22 cellular contexts compared by ENCODE assay signal in genomic region chr2:137829251-137829650, GRCh38.
"Had no signal": no experiment of that assay in that cellular context is flagged by ENCODE, and none has a peak within 500 bp of the region (broad histone marks: within the 10 kb centered on the region; RNA-seq: fewer than 3 reads in every experiment).

No MANE protein-coding gene starts in this region.

- H3K27me3 Mint-ChIP-seq: activated CD4-positive, alpha-beta memory T cell treated with anti-CD3 and anti-CD28 coated beads for 36 hours; activated CD4-positive, alpha-beta T cell treated with anti-CD3 and anti-CD28 coated beads, Interleukin-2, amount 10 ng/mL, durations not matched to agents 7 days and 5 days; central memory CD8-positive, alpha-beta T cell had no signal

- H3K27me3 ChIP-seq: MG63 had no signal

- H3K36me3 Mint-ChIP-seq: activated CD4-positive, alpha-beta memory T cell treated with anti-CD3 and anti-CD28 coated beads for 36 hours; activated naive CD8-positive, alpha-beta T cell; brain had no signal

- ATAC-seq: activated T-cell treated with anti-CD3 and anti-CD28 coated beads, Interleukin-2, amount 50 U/mL, for 4 hours had no signal

- H3K27ac Mint-ChIP-seq: activated CD4-positive, alpha-beta memory T cell treated with anti-CD3 and anti-CD28 coated beads for 36 hours; activated CD4-positive, alpha-beta T cell treated with anti-CD3 and anti-CD28 coated beads, Interleukin-2, amount 10 ng/mL, durations not matched to agents 7 days and 5 days; activated naive CD4-positive, alpha-beta T cell treated with anti-CD3 and anti-CD28 coated beads for 36 hours; activated naive CD8-positive, alpha-beta T cell; brain; T-helper 1 cell treated with Interleukin-12 subunit alpha and Interleukin-12 subunit beta and Interleukin-4 antibody, amounts not matched to agents 30 μg/mL and 1 μg/mL, for 36 hours had no signal

- H3K9me3 Mint-ChIP-seq: activated CD4-positive, alpha-beta memory T cell treated with anti-CD3 and anti-CD28 coated beads for 36 hours; activated CD4-positive, alpha-beta T cell treated with anti-CD3 and anti-CD28 coated beads, Interleukin-2, amount 10 ng/mL, durations not matched to agents 7 days and 5 days; activated naive CD4-positive, alpha-beta T cell treated with anti-CD3 and anti-CD28 coated beads for 36 hours; activated T-cell treated with anti-CD3 and anti-CD28 coated beads, Interleukin-2, amount 50 U/mL, for 4 hours; brain; central memory CD8-positive, alpha-beta T cell; T-helper 1 cell treated with Interleukin-12 subunit alpha and Interleukin-12 subunit beta and Interleukin-4 antibody, amounts not matched to agents 30 μg/mL and 1 μg/mL, for 36 hours had no signal

- DNase-seq: activated CD4-positive, alpha-beta memory T cell treated with anti-CD3 and anti-CD28 coated beads for 36 hours; activated CD4-positive, alpha-beta T cell treated with anti-CD3 and anti-CD28 coated beads, Interleukin-2, amount 10 ng/mL, durations not matched to agents 7 days and 5 days; activated CD4-positive, CD25-positive, alpha-beta regulatory T cell; activated CD8-positive, alpha-beta memory T cell treated with anti-CD3 and anti-CD28 coated beads for 24 hours; activated gamma-delta T cell; activated naive CD4-positive, alpha-beta T cell treated with anti-CD3 and anti-CD28 coated beads for 36 hours; activated T-cell treated with anti-CD3 and anti-CD28 coated beads, Interleukin-2, amount 50 U/mL, for 4 hours; amygdala; MG63; MV-4-11; NCI-H1092 treated with DMSO at 0.1 percent for 48 hours; NCI-H187 treated with DMSO at 0.1 percent for 48 hours; NCI-H2081 treated with DMSO at 0.1 percent for 48 hours; NCI-H2171 treated with DMSO at 0.1 percent for 48 hours; NCI-H524; PC-9; SHP77 treated with DMSO at 0.1 percent for 48 hours; T-helper 9 cell had no signal

- H3K36me3 ChIP-seq: MG63 had no signal

- H3K9me3 ChIP-seq: MG63 had no signal

- H3K4me3 Mint-ChIP-seq: activated CD4-positive, alpha-beta memory T cell treated with anti-CD3 and anti-CD28 coated beads for 36 hours; activated CD4-positive, alpha-beta T cell treated with anti-CD3 and anti-CD28 coated beads, Interleukin-2, amount 10 ng/mL, durations not matched to agents 7 days and 5 days; activated naive CD4-positive, alpha-beta T cell treated with anti-CD3 and anti-CD28 coated beads for 36 hours; activated naive CD8-positive, alpha-beta T cell; activated T-cell treated with anti-CD3 and anti-CD28 coated beads, Interleukin-2, amount 50 U/mL, for 4 hours; brain; central memory CD8-positive, alpha-beta T cell; T-helper 1 cell treated with Interleukin-12 subunit alpha and Interleukin-12 subunit beta and Interleukin-4 antibody, amounts not matched to agents 30 μg/mL and 1 μg/mL, for 36 hours had no signal

- H3K4me3 ChIP-seq: MG63, PC-9 had no signal

- H2AFZ ChIP-seq: PC-9 had no signal

- H3K4me2 ChIP-seq: PC-9 had no signal

- H3K4me1 Mint-ChIP-seq: central memory CD8-positive, alpha-beta T cell had no signal

- H3K27ac ChIP-seq: PC-9 had no signal
